In the genomic region with DNA sequence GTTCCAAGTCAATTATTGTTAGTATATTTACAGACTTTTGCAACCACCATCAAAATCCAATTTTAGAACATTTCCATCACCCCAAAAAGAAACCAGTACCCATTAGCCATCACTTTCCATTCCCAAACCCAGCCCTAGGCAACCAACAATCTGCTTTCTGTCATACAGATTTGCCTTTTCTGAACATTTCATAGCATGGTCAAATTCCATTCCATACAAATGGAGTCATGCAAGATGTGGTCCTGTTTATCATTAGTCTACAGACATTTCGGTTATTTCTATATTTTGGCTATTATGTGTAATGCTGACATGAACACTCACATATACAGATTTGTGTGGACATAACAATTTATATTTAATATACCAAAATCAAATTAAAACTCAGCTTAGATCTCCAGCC, we compare ENCODE assay signal across 21 cellular contexts.
A peak's percentile ranks its signal among the peaks of the same experiment; 100 is the strongest.
DNase-seq lines count a peak whose midpoint lies in the region; ATAC-seq, FAIRE-seq and TF ChIP-seq lines count a peak whose summit lies in the region.
"Had no signal": no experiment of that assay in that cellular context is flagged by ENCODE, and none has a peak within 500 bp of the region (broad histone marks: within the 10 kb centered on the region; RNA-seq: fewer than 3 reads in every experiment).

No MANE protein-coding gene starts in this region.

- FAIRE-seq in GM12891 (lab: Jason Lieb, UNC), result peak; percentile 5
- FAIRE-seq: G401.6, GM12878 had no signal

- DNase-seq in GM12891 (ENCODE audit: insufficient read length, low spot score), result no peak
- peak; percentile 41 for DNase-seq in amniotic epithelial cell (ENCODE audit: low read depth)
- peak; percentile 10 for DNase-seq in fibroblast of mammary gland (ENCODE audit: low read depth)
- DNase-seq in NCI-H1105 treated with DMSO at 0.1 percent for 48 hours (lab: John Stamatoyannopoulos, UW), result no peak
- no peak for DNase-seq in occipital lobe (lab: John Stamatoyannopoulos, UW)
- DNase-seq in CD1c-positive myeloid dendritic cell (ENCODE audit: extremely low spot score), result no peak
- DNase-seq: CD4-positive, CD25-positive, alpha-beta regulatory T cell; DMS53; NCI-H1092; NCI-H1436; NCI-H187; NCI-H2171; NCI-H226; NCI-H510A; Right ventricle myocardium superior; RPMI8226 had no signal

- no peak for ATAC-seq in HG03108 (IDR thresholded peaks at IDR 0.05; ENCODE audit: unreplicated experiment)
- ATAC-seq: GM12878, HCT116 had no signal

- no peak for TF ChIP-seq POLR2A in GM12891 (IDR thresholded peaks at IDR 0.05; ENCODE audit: low read depth, low read length)

- no peak for TF ChIP-seq CTCF in fibroblast of mammary gland (conservative IDR thresholded peaks at IDR 0.05; ENCODE audit: control insufficient read depth, insufficient read depth, low read depth, low read length)

- H3K4me3 ChIP-seq in fibroblast of mammary gland (ENCODE audit: control insufficient read depth, low read depth, low read length), result no peak overlapping the region
- H3K4me3 ChIP-seq: GM12878, SJSA1 had no signal

TF ChIP-seq in GM12891, 5 proteins besides CTCF, POLR2A, EP300 and RAD21:
- no peak for TF ChIP-seq POU2F2 (IDR thresholded peaks at IDR 0.05; ENCODE audit: low read depth, low read length)
- no peak for TF ChIP-seq POLR2AphosphoS5 (IDR thresholded peaks at IDR 0.05; ENCODE audit: low read depth, low read length)
- TF ChIP-seq PAX5 (IDR thresholded peaks at IDR 0.05; ENCODE audit: insufficient read depth, low read length, severe bottlenecking), result no peak
- no peak for TF ChIP-seq SPI1 (IDR thresholded peaks at IDR 0.05; ENCODE audit: low read depth, low read length)

Comparison
In these comparisons a context has a peak if more than half of its experiments do, and no peak if none do; other contexts are left out.
1. DNase-seq: peak in amniotic epithelial cell (single experiment) and fibroblast of mammary gland (single experiment); none in GM12891 (single experiment), NCI-H1105 treated with DMSO at 0.1 percent for 48 hours (single experiment), occipital lobe (single experiment) and CD1c-positive myeloid dendritic cell (single experiment).